In the genomic region with DNA sequence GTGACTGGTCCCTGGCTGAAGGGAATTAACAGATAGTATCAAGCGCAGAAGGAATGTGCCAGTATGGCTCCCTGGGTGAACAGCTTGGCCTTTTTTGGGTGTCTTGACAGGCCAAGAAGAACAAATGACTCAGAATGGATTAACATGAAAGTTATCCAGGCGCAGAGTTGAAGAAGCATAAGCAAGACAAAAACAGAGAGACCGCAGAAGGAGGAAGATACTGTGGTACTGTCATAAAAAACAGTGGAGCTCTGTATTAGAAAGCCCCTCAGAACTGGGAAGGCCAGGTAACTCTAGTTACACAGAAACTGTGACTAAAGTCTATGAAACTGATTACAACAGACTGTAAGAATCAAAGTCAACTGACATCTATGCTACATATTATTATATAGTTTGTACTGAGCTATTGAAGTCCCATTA, we compare ENCODE assay signal across 9 cellular contexts. TPM values are rescaled to one million over a fixed set of nuclear protein-coding genes. Genes with fewer than 3 reads are reported as not detected.
DNase-seq lines count a peak whose midpoint lies in the region; ATAC-seq, FAIRE-seq and TF ChIP-seq lines count a peak whose summit lies in the region.
"Had no signal": no experiment of that assay in that cellular context is flagged by ENCODE, and none has a peak within 500 bp of the region (broad histone marks: within the 10 kb centered on the region; RNA-seq: fewer than 3 reads in every experiment).

No MANE protein-coding gene starts in this region.

- no peaks in the 10 kb centered on the region for H3K9me3 Mint-ChIP-seq in naive thymus-derived CD4-positive, alpha-beta T cell

- peaks cover 7 to 22% of the 10 kb centered on the region in 2 donors for H3K4me1 ChIP-seq in naive thymus-derived CD4-positive, alpha-beta T cell (ENCODE audit: control insufficient read depth in 2 of 2, insufficient read depth in 2 of 2, low read length in 2 of 2)
- H3K4me1 ChIP-seq in effector memory CD4-positive, alpha-beta T cell (ENCODE audit: control insufficient read depth, insufficient read depth, low read length, poor library complexity, severe bottlenecking): peaks cover 15% of the 10 kb centered on the region

- peaks cover 0 to 7% (median 0%) of the 10 kb centered on the region in 3 experiments for H3K36me3 ChIP-seq in naive thymus-derived CD4-positive, alpha-beta T cell (ENCODE audit: control insufficient read depth in 2 of 3, insufficient read depth in 3 of 3, low read length in 3 of 3)
- no peaks in the 10 kb centered on the region for H3K36me3 ChIP-seq in effector memory CD4-positive, alpha-beta T cell (ENCODE audit: control insufficient read depth, insufficient read depth, low read length)

- ATAC-seq in HG02981 (IDR thresholded peaks at IDR 0.05; ENCODE audit: unreplicated experiment): peak; percentile 26
- peak; percentile 3 for ATAC-seq in naive thymus-derived CD4-positive, alpha-beta T cell

- no peak overlapping the region for H3K4me3 ChIP-seq in naive thymus-derived CD4-positive, alpha-beta T cell (ENCODE audit: low read length)
- H3K4me3 ChIP-seq in effector memory CD4-positive, alpha-beta T cell (ENCODE audit: insufficient read depth, low read depth, low read length, poor library complexity, severe bottlenecking): no peak overlapping the region

- H3K27ac Mint-ChIP-seq in naive thymus-derived CD4-positive, alpha-beta T cell: peak overlapping the region in 6 of 9 donors; percentile 1 to 90 (median 11)

- H3K27me3 ChIP-seq in naive thymus-derived CD4-positive, alpha-beta T cell (ENCODE audit: control insufficient read depth in 2 of 2, insufficient read depth in 2 of 2, low read length in 2 of 2): no peaks in the 10 kb centered on the region
- no peaks in the 10 kb centered on the region for H3K27me3 ChIP-seq in effector memory CD4-positive, alpha-beta T cell (replicated peaks; ENCODE audit: control insufficient read depth, insufficient read depth, low read length, poor library complexity, severe bottlenecking)

- TF ChIP-seq CTCF in GM13977 (IDR thresholded peaks at IDR 0.05; ENCODE audit: extremely low read depth, insufficient read depth, missing control alignments): no peak

- H3K9me3 ChIP-seq in naive thymus-derived CD4-positive, alpha-beta T cell (ENCODE audit: control insufficient read depth in 2 of 3, low read length in 3 of 3): no peaks in the 10 kb centered on the region
- H3K9me3 ChIP-seq in effector memory CD4-positive, alpha-beta T cell (ENCODE audit: control insufficient read depth, low read length): no peaks in the 10 kb centered on the region

- peak overlapping the region in 5 of 10 donors; percentile 22 to 94 (median 86) for H3K4me3 Mint-ChIP-seq in naive thymus-derived CD4-positive, alpha-beta T cell

- POLR2A ChIA-PET in naive thymus-derived CD4-positive, alpha-beta T cell (lab: Charles Lee): interaction anchor here (0.5 kb wide), 1 partner anchor 19 kb away, joined by 3 read pairs; no protein-coding TSS in a partner anchor

- TF ChIP-seq POLR2A in GM12892 (IDR thresholded peaks at IDR 0.05; ENCODE audit: low read depth, low read length): peak; percentile 87

- FAIRE-seq in GM12892 (lab: Jason Lieb, UNC): peak; percentile 88

- DNase-seq in GM12892 (ENCODE audit: insufficient read length): no peak
- DNase-seq in astrocyte of the hippocampus (ENCODE audit: low read depth, low spot score): peak; percentile 22
- peak in 2 of 9 donors; percentile 19 to 24 for DNase-seq in naive thymus-derived CD4-positive, alpha-beta T cell
- no peak for DNase-seq in effector memory CD4-positive, alpha-beta T cell
- no peak for DNase-seq in HuH-7 (ENCODE audit: low spot score)
- no peak for DNase-seq in H4 (ENCODE audit: low spot score)
- no peak for DNase-seq in GM13977 (ENCODE audit: low spot score)

- in situ Hi-C loops in GM13977 (cut with MboI; ENCODE audit: low pct_unique_long_range_greater_than_20kb, low sequenced_read_pairs, unreplicated experiment): no loop called here

- peaks cover 0 to 1% (median 0%) of the 10 kb centered on the region in 5 donors for H3K27me3 Mint-ChIP-seq in naive thymus-derived CD4-positive, alpha-beta T cell

- intact Hi-C loops in naive thymus-derived CD4-positive, alpha-beta T cell (cut with micrococcal nuclease): loop anchor here (5.0 to 10.0 kb wide), 3 partner anchors 228 to 955 kb away; partner anchors contain the start of genes CDC73 (in 1 of the 2) and RGS2 (in 1 of the 2)

- H3K4me1 Mint-ChIP-seq in naive thymus-derived CD4-positive, alpha-beta T cell: peaks cover 10 to 51% (median 34%) of the 10 kb centered on the region in 7 donors

- CTCF ChIA-PET in naive thymus-derived CD4-positive, alpha-beta T cell (lab: Charles Lee): interaction anchor here (0.5 to 5.3 kb wide), 9 partner anchors 9 to 440 kb away, joined by 3 to 59 read pairs (median 4); no protein-coding TSS in a partner anchor

- H3K36me3 Mint-ChIP-seq in naive thymus-derived CD4-positive, alpha-beta T cell: peaks cover 0 to 32% (median 0%) of the 10 kb centered on the region in 5 donors

- no peak overlapping the region for H3K27ac ChIP-seq in naive thymus-derived CD4-positive, alpha-beta T cell (ENCODE audit: low read depth, low read length)
- no peak overlapping the region for H3K27ac ChIP-seq in effector memory CD4-positive, alpha-beta T cell (ENCODE audit: insufficient read depth, low read length, poor library complexity, severe bottlenecking)
- H3K27ac ChIP-seq: RWPE1 had no signal

RNA-seq across cellular contexts. Expression of gene RGS1, which starts 3.8 kb away (rescaled TPM):
- polyA plus RNA-seq in GM12892 (2012; ENCODE audit: missing spikeins): 434 TPM
- 100 to 1,000 TPM in 2 of 5 experiments, 10 to 100 TPM in 1, 1 to 10 TPM in 2; 3.4 to 607 (median 22.1) TPM for total RNA-seq in naive thymus-derived CD4-positive, alpha-beta T cell
- 10 to 100 TPM in 1 of 2 donors, 1 to 10 TPM in 1; 3.4 to 14.3 TPM for polyA plus RNA-seq in naive thymus-derived CD4-positive, alpha-beta T cell
- 2.4 and 4.5 TPM in 2 replicates for total RNA-seq in H4 (2014; rRNA removed; shearing (Covaris generic))

RNA-seq across cellular contexts. Expression of gene RGS13, which starts 56.6 kb away (rescaled TPM):
- polyA plus RNA-seq in GM12892 (2012; ENCODE audit: missing spikeins): 0.21 TPM
- under 1 TPM in 1 of 5 experiments, not detected in 4; 0.56 TPM for total RNA-seq in naive thymus-derived CD4-positive, alpha-beta T cell
- not detected for polyA plus RNA-seq in naive thymus-derived CD4-positive, alpha-beta T cell
- not detected in 2 replicates for total RNA-seq in H4 (2014; rRNA removed; shearing (Covaris generic))
